Comparison of ENCODE assay signal across 8 cellular contexts in the genomic region with DNA sequence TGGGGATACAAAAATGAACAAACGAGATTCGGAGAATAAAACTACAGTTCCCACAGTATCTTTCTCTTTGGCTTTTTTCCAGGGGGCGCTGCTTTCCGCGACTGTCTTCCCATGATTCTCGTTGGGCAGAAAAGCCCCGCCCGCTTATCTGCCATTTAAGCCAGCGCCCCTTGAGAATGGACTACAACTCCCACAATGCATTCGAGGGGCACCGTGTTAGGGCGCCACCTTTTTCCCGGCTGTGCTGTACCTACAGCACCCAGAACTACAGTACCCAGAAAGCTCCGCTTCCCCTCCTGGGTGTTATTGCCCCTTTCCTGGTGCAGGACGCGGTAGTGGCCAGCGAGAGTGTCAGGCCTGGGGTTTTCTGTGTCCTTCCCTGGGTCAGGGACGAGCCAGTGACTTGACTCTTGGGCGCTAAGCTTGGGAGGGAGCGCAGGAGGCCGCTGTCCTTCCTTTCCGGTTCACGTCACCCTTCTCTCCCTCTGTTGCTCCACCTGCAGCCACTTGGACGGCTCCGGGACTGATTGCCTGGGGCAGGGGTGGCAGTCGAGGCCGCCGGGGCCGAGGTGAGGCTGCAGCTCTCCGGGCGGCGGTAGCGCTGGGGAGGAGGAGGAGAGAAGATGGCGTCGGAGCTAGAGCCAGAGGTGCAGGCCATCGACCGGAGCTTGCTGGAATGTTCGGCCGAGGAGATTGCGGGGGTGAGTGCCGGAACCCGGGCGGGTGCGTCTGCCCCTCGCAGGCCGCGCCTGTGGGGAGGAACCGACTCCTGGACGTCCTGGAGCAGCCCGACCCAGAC. TPM values are rescaled to one million over a fixed set of nuclear protein-coding genes. Genes with fewer than 3 reads are reported as not detected.
DNase-seq lines count a peak whose midpoint lies in the region; ATAC-seq and TF ChIP-seq lines count a peak whose summit lies in the region.

Gene UBR2, plus strand, starts transcription at position 333 of the 799 bp plus-strand sequence. Its CDS starts 291 bp downstream, at position 624.

- peak within 1 kb of the TSS; percentile 90 for H3K4me3 Mint-ChIP-seq in T-helper 1 cell treated with Interleukin-12 subunit alpha and Interleukin-12 subunit beta and Interleukin-4 antibody, amounts not matched to agents 30 μg/mL and 1 μg/mL, for 36 hours

- no peaks in the 10 kb centered on the region for H3K27me3 ChIP-seq in upper lobe of right lung

- TF ChIP-seq CTCF in GM13977 (IDR thresholded peaks at IDR 0.05; ENCODE audit: extremely low read depth, insufficient read depth, missing control alignments) (peak; percentile 30), upper lobe of right lung (IDR thresholded peaks at IDR 0.05) (peak; percentile 35)

- ATAC-seq in HG02884 (IDR thresholded peaks at IDR 0.05; ENCODE audit: unreplicated experiment) (peak; percentile 94), left cardiac atrium (peak; percentile 98), upper lobe of right lung (peak; percentile 98)

- DNase-seq in GM13977 (ENCODE audit: low spot score) (peak; percentile 92), NCI-H1694 (lab: John Stamatoyannopoulos, UW) (peak; percentile 98), amniotic stem cell (lab: John Stamatoyannopoulos, UW) (peak; percentile 98), left cardiac atrium (peak; percentile 97), posterior vena cava (ENCODE audit: low spot score) (peak; percentile 98), upper lobe of right lung (peak; percentile 94)

- H3K4me1 ChIP-seq in upper lobe of right lung = peaks cover 22% of the 10 kb centered on the region

- peaks cover 4% of the 10 kb centered on the region for H3K27me3 Mint-ChIP-seq in T-helper 1 cell treated with Interleukin-12 subunit alpha and Interleukin-12 subunit beta and Interleukin-4 antibody, amounts not matched to agents 30 μg/mL and 1 μg/mL, for 36 hours (ENCODE audit: low read depth)

- peaks cover 24% of the 10 kb centered on the region for H3K4me1 Mint-ChIP-seq in T-helper 1 cell treated with Interleukin-12 subunit alpha and Interleukin-12 subunit beta and Interleukin-4 antibody, amounts not matched to agents 30 μg/mL and 1 μg/mL, for 36 hours (ENCODE audit: low read depth)

- peaks cover 13% of the 10 kb centered on the region for H3K36me3 Mint-ChIP-seq in T-helper 1 cell treated with Interleukin-12 subunit alpha and Interleukin-12 subunit beta and Interleukin-4 antibody, amounts not matched to agents 30 μg/mL and 1 μg/mL, for 36 hours (ENCODE audit: low read depth)

- H3K9me3 Mint-ChIP-seq in T-helper 1 cell treated with Interleukin-12 subunit alpha and Interleukin-12 subunit beta and Interleukin-4 antibody, amounts not matched to agents 30 μg/mL and 1 μg/mL, for 36 hours = no peaks in the 10 kb centered on the region

- H3K9me3 ChIP-seq in upper lobe of right lung = no peaks in the 10 kb centered on the region

- peak within 1 kb of the TSS; percentile 80 for H3K4me3 ChIP-seq in upper lobe of right lung

- intact Hi-C loops in left cardiac atrium (cut with DNase I) = no loop called here
- intact Hi-C loops in posterior vena cava (cut with DNase I) = no loop called here
- intact Hi-C loops in upper lobe of right lung (cut with DNase I) = no loop called here

- in situ Hi-C loops in GM13977 (cut with MboI; ENCODE audit: low pct_unique_long_range_greater_than_20kb, low sequenced_read_pairs, unreplicated experiment) = no loop called here

- no peaks in the 10 kb centered on the region for H3K36me3 ChIP-seq in upper lobe of right lung

- peak within 1 kb of the TSS; percentile 87 for H3K27ac Mint-ChIP-seq in T-helper 1 cell treated with Interleukin-12 subunit alpha and Interleukin-12 subunit beta and Interleukin-4 antibody, amounts not matched to agents 30 μg/mL and 1 μg/mL, for 36 hours

- peak within 1 kb of the TSS; percentile 97 for H3K27ac ChIP-seq in upper lobe of right lung

RNA-seq across cellular contexts. Expression of gene UBR2, which starts in this region (rescaled TPM):
- total RNA-seq in left cardiac atrium (10 to 100 TPM; 26.8 to 27.4 TPM), posterior vena cava (10 to 100 TPM; 29.3 to 29.4 TPM), upper lobe of right lung (36.6 TPM)

Comparison
In these comparisons a context has a peak if more than half of its experiments do, and no peak if none do; other contexts are left out.
1. Peak in every context shown above with its lines: DNase-seq, ATAC-seq, H3K4me3 ChIP-seq and H3K27ac ChIP-seq.